9 cellular contexts compared by ENCODE assay signal in genomic region chr16:4733747-4734062, GRCh38. TPM values are rescaled to one million over a fixed set of nuclear protein-coding genes. Genes with fewer than 3 reads are reported as not detected.
DNase-seq lines count a peak whose midpoint lies in the region; ATAC-seq and TF ChIP-seq lines count a peak whose summit lies in the region.
"Had no signal": no experiment of that assay in that cellular context is flagged by ENCODE, and none has a peak within 500 bp of the region (broad histone marks: within the 10 kb centered on the region; RNA-seq: fewer than 3 reads in every experiment).

No MANE protein-coding gene starts in this region.

- no peaks in the 10 kb centered on the region for H3K9me2 ChIP-seq in hepatocyte (replicated peaks; ENCODE audit: insufficient read depth)

- peak overlapping the region; percentile 92 for H3K4me2 ChIP-seq in hepatocyte

- H3K27me3 Mint-ChIP-seq in activated T-helper 2 cell treated with anti-CD3 and anti-CD28 coated beads, Interferon-gamma antibody, Interleukin-2, Interleukin-4, amounts not matched to agents 10 μg/mL and 5 μg/mL and 100 μg/mL, durations not matched to agents 14 hours and 24 hours and 36 hours (ENCODE audit: low read depth) = no peaks in the 10 kb centered on the region

- H3K9ac ChIP-seq in HUES6 (ENCODE audit: low read length) = peak overlapping the region; percentile 90

- H3K9me3 ChIP-seq in HUES6 (ENCODE audit: control insufficient read depth, insufficient read depth, low read depth, low read length) (no peaks in the 10 kb centered on the region), hepatocyte (ENCODE audit: low read depth) (no peaks in the 10 kb centered on the region)

- H3K27me3 ChIP-seq in HUES6 (ENCODE audit: control insufficient read depth, insufficient read depth, low read length) (0 out of 2 replicates have a peak, but pooled peaks cover 4% of the 10 kb centered on the region), hepatocyte (no peaks in the 10 kb centered on the region)

- peak overlapping the region; percentile 49; the same call in 1 of the 2 replicates for H3K27ac ChIP-seq in HUES6 (ENCODE audit: low read depth, low read length)
- H3K27ac ChIP-seq in hepatocyte = peak overlapping the region; percentile 65

- peaks cover 29% of the 10 kb centered on the region for H3K79me2 ChIP-seq in hepatocyte

- under 1% methylated on average over 18 of the region's 19 CpGs for WGBS in hepatocyte (ENCODE audit: low lambda C conversion rate, missing lambda C conversion rate)

- H3K36me3 ChIP-seq in HUES6 (ENCODE audit: control insufficient read depth, insufficient read depth, low read length) (peaks cover 23% of the 10 kb centered on the region), hepatocyte (replicated peaks; ENCODE audit: insufficient read depth, low read depth) (no peaks in the 10 kb centered on the region)

- peak; percentile 9 for ATAC-seq in GM18868 (IDR thresholded peaks at IDR 0.05; ENCODE audit: unreplicated experiment)

- H3K4me1 ChIP-seq in HUES6 (ENCODE audit: control insufficient read depth, insufficient read depth, low read length) (peaks cover 4% of the 10 kb centered on the region; the same call in 1 of the 2 replicates), hepatocyte (ENCODE audit: insufficient read depth) (peaks cover 5% of the 10 kb centered on the region)

- H4K20me1 ChIP-seq in hepatocyte (ENCODE audit: insufficient read depth, poor library complexity, severe bottlenecking) = no peaks in the 10 kb centered on the region

- TF ChIP-seq CTCF in hepatocyte (IDR thresholded peaks at IDR 0.05; ENCODE audit: poor library complexity) = no peak

- intact Hi-C loops in activated T-helper 2 cell treated with anti-CD3 and anti-CD28 coated beads, Interferon-gamma antibody, Interleukin-2, Interleukin-4, amounts not matched to agents 10 μg/mL and 5 μg/mL and 100 μg/mL, durations not matched to agents 14 hours and 24 hours and 36 hours (cut with micrococcal nuclease) = loop anchor here (1.0 to 10.0 kb wide), 4 partner anchors 34 to 221 kb away; partner anchors contain the start of genes GLYR1, ROGDI, SEC14L5 and UBN1

- peak overlapping the region; percentile 85 for H3K4me3 Mint-ChIP-seq in activated T-helper 2 cell treated with anti-CD3 and anti-CD28 coated beads, Interferon-gamma antibody, Interleukin-2, Interleukin-4, amounts not matched to agents 10 μg/mL and 5 μg/mL and 100 μg/mL, durations not matched to agents 14 hours and 24 hours and 36 hours (ENCODE audit: low read depth)

- H3K27ac Mint-ChIP-seq in activated T-helper 2 cell treated with anti-CD3 and anti-CD28 coated beads, Interferon-gamma antibody, Interleukin-2, Interleukin-4, amounts not matched to agents 10 μg/mL and 5 μg/mL and 100 μg/mL, durations not matched to agents 14 hours and 24 hours and 36 hours = peak overlapping the region; percentile 47

- H3K4me1 Mint-ChIP-seq in activated T-helper 2 cell treated with anti-CD3 and anti-CD28 coated beads, Interferon-gamma antibody, Interleukin-2, Interleukin-4, amounts not matched to agents 10 μg/mL and 5 μg/mL and 100 μg/mL, durations not matched to agents 14 hours and 24 hours and 36 hours (ENCODE audit: low read depth) = peaks cover 12% of the 10 kb centered on the region

- H3K4me3 ChIP-seq in HUES6 (ENCODE audit: low read depth, low read length) (peak overlapping the region; percentile 92), hepatocyte (peak overlapping the region; percentile 30)

- no peaks in the 10 kb centered on the region for H3K9me3 Mint-ChIP-seq in activated T-helper 2 cell treated with anti-CD3 and anti-CD28 coated beads, Interferon-gamma antibody, Interleukin-2, Interleukin-4, amounts not matched to agents 10 μg/mL and 5 μg/mL and 100 μg/mL, durations not matched to agents 14 hours and 24 hours and 36 hours

- peak overlapping the region; percentile 63 for H2AFZ ChIP-seq in hepatocyte

- no peak for DNase-seq in activated T-helper 2 cell treated with anti-CD3 and anti-CD28 coated beads, Interferon-gamma antibody, Interleukin-2, Interleukin-4, amounts not matched to agents 10 μg/mL and 5 μg/mL and 100 μg/mL, durations not matched to agents 14 hours and 24 hours and 36 hours (ENCODE audit: low spot score)
- DNase-seq in hepatocyte (ENCODE audit: low spot score) (peak; percentile 34), DMS79 (lab: John Stamatoyannopoulos, UW) (no peak), DMS153 treated with DMSO at 0.1 percent for 48 hours (lab: John Stamatoyannopoulos, UW; ENCODE audit: unreplicated experiment) (no peak), putamen (ENCODE audit: low spot score) (no peak)
- DNase-seq in stimulated activated CD4-positive, alpha-beta T cell treated with anti-CD3 and anti-CD28 coated beads, Interleukin-15, amount 100 ng/mL, for 24 hours = peak; percentile 51

- peaks cover 4% of the 10 kb centered on the region for H3K36me3 Mint-ChIP-seq in activated T-helper 2 cell treated with anti-CD3 and anti-CD28 coated beads, Interferon-gamma antibody, Interleukin-2, Interleukin-4, amounts not matched to agents 10 μg/mL and 5 μg/mL and 100 μg/mL, durations not matched to agents 14 hours and 24 hours and 36 hours (ENCODE audit: low read depth)

RNA-seq across cellular contexts. Expression of gene ANKS3, which starts 0.4 kb away (rescaled TPM):
- total RNA-seq in activated T-helper 2 cell treated with anti-CD3 and anti-CD28 coated beads, Interferon-gamma antibody, Interleukin-2, Interleukin-4, amounts not matched to agents 10 μg/mL and 5 μg/mL and 100 μg/mL, durations not matched to agents 14 hours and 24 hours and 36 hours = 18.6 and 20.6 TPM in 2 replicates
- 17.4 and 18.5 TPM in 2 replicates for total RNA-seq in hepatocyte
- polyA plus RNA-seq in hepatocyte = 11.7 and 14.8 TPM in 2 replicates

RNA-seq across cellular contexts. Expression of gene DNAAF8, which starts 0.6 kb away (rescaled TPM):
- total RNA-seq in activated T-helper 2 cell treated with anti-CD3 and anti-CD28 coated beads, Interferon-gamma antibody, Interleukin-2, Interleukin-4, amounts not matched to agents 10 μg/mL and 5 μg/mL and 100 μg/mL, durations not matched to agents 14 hours and 24 hours and 36 hours = 0.11 TPM in 1 of 2 replicates, not detected in the other
- total RNA-seq in hepatocyte = 0.23 and 0.64 TPM in 2 replicates
- 1.6 and 3.3 TPM in 2 replicates for polyA plus RNA-seq in hepatocyte

RNA-seq across cellular contexts. Expression of gene ZNF500, which starts 33.3 kb away (rescaled TPM):
- total RNA-seq in activated T-helper 2 cell treated with anti-CD3 and anti-CD28 coated beads, Interferon-gamma antibody, Interleukin-2, Interleukin-4, amounts not matched to agents 10 μg/mL and 5 μg/mL and 100 μg/mL, durations not matched to agents 14 hours and 24 hours and 36 hours = 16.6 and 18.1 TPM in 2 replicates
- total RNA-seq in hepatocyte = 8.7 and 10.4 TPM in 2 replicates
- 10.6 and 13.3 TPM in 2 replicates for polyA plus RNA-seq in hepatocyte

RNA-seq across cellular contexts. Expression of gene NUDT16L1, which starts 40.3 kb away (rescaled TPM):
- 34.1 and 35.5 TPM in 2 replicates for total RNA-seq in activated T-helper 2 cell treated with anti-CD3 and anti-CD28 coated beads, Interferon-gamma antibody, Interleukin-2, Interleukin-4, amounts not matched to agents 10 μg/mL and 5 μg/mL and 100 μg/mL, durations not matched to agents 14 hours and 24 hours and 36 hours
- 40.4 and 54.8 TPM in 2 replicates for total RNA-seq in hepatocyte
- polyA plus RNA-seq in hepatocyte = 78.8 and 80.5 TPM in 2 replicates

RNA-seq across cellular contexts. Expression of gene SEPTIN12, which starts 54.4 kb away (rescaled TPM):
- not detected in 2 replicates for total RNA-seq in activated T-helper 2 cell treated with anti-CD3 and anti-CD28 coated beads, Interferon-gamma antibody, Interleukin-2, Interleukin-4, amounts not matched to agents 10 μg/mL and 5 μg/mL and 100 μg/mL, durations not matched to agents 14 hours and 24 hours and 36 hours
- not detected in 2 replicates for total RNA-seq in hepatocyte
- not detected in 2 replicates for polyA plus RNA-seq in hepatocyte
- total RNA-seq: T-helper 2 cell treated with Interferon-gamma antibody and Interleukin-4, amounts not matched to agents 100 ng/mL and 5 ng/mL, for 36 hours had no signal

Comparison
In these comparisons a context has a peak if more than half of its experiments do, and no peak if none do; other contexts are left out.
1. DNase-seq: peak in hepatocyte (single experiment) and stimulated activated CD4-positive, alpha-beta T cell treated with anti-CD3 and anti-CD28 coated beads, Interleukin-15, amount 100 ng/mL, for 24 hours (single experiment); none in activated T-helper 2 cell treated with anti-CD3 and anti-CD28 coated beads, Interferon-gamma antibody, Interleukin-2, Interleukin-4, amounts not matched to agents 10 μg/mL and 5 μg/mL and 100 μg/mL, durations not matched to agents 14 hours and 24 hours and 36 hours (single experiment), DMS79 (single experiment), DMS153 treated with DMSO at 0.1 percent for 48 hours (single experiment) and putamen (single experiment).